Comparison of ENCODE assay signal across 24 cellular contexts in the genomic region with DNA sequence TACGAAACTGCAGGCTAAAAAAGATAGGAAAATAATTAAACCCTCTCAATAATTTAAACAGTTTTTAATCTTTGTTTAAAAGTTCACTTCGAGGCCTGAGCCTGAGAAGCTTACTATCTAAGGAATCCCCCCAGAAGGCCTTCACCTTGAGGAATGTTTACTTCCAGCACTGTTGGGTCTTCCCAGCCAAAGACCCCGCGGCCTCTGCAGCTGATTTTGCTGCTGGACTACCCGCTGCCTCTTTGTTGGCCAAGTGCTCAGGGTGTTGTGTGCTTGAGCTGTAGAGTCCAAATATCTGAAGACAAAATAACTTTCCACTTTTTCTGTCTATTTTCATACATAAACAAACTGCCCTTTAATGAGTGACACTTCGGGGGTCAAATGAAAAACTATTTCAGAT.
A peak's percentile ranks its signal among the peaks of the same experiment; 100 is the strongest.
DNase-seq lines count a peak whose midpoint lies in the region; ATAC-seq, FAIRE-seq and TF ChIP-seq lines count a peak whose summit lies in the region.
"Had no signal": no experiment of that assay in that cellular context is flagged by ENCODE, and none has a peak within 500 bp of the region (broad histone marks: within the 10 kb centered on the region; RNA-seq: fewer than 3 reads in every experiment).

No MANE protein-coding gene starts in this region.

- no peak overlapping the region for H3K4me3 ChIP-seq in coronary artery
- H3K4me3 ChIP-seq: BLaER1 treated with 17β-estradiol and CSF1 and Interleukin-3, amounts not matched to agents 10 nM and 100 nM had no signal

- no peak for FAIRE-seq in RCC 7860 (lab: Jason Lieb, UNC)
- FAIRE-seq: A204.1, D721Med, G401.6, GM12891, GM19239 had no signal

- ATAC-seq in HG03045 (IDR thresholded peaks at IDR 0.05; ENCODE audit: unreplicated experiment) = no peak
- ATAC-seq: CD8-positive, alpha-beta T cell had no signal

- H3K27me3 Mint-ChIP-seq in HFFc6 (ENCODE audit: insufficient read depth) = peaks cover 3% of the 10 kb centered on the region; the same call in 1 of the 2 replicates
- H3K27me3 Mint-ChIP-seq: B cell had no signal

- H3K9me3 Mint-ChIP-seq in HFFc6 = peaks cover 75% of the 10 kb centered on the region
- H3K9me3 Mint-ChIP-seq: CD4-positive, alpha-beta T cell; CD8-positive, alpha-beta T cell had no signal

- H3K4me3 Mint-ChIP-seq in HFFc6 = no peak overlapping the region
- H3K4me3 Mint-ChIP-seq: B cell; CD4-positive, alpha-beta T cell; CD8-positive, alpha-beta T cell had no signal

- H3K4me1 Mint-ChIP-seq in HFFc6 (ENCODE audit: low read depth) = no peaks in the 10 kb centered on the region
- H3K4me1 Mint-ChIP-seq: B cell had no signal

- H3K36me3 Mint-ChIP-seq in HFFc6 (ENCODE audit: low read depth) = no peaks in the 10 kb centered on the region
- H3K36me3 Mint-ChIP-seq: CD8-positive, alpha-beta T cell had no signal

- H3K27ac ChIP-seq in coronary artery = no peak overlapping the region
- H3K27ac ChIP-seq: BLaER1 treated with 17β-estradiol and CSF1 and Interleukin-3, amounts not matched to agents 10 nM and 100 nM; C4-2B had no signal

- no peak overlapping the region for H3K27ac Mint-ChIP-seq in HFFc6
- H3K27ac Mint-ChIP-seq: B cell; CD4-positive, alpha-beta T cell; CD8-positive, alpha-beta T cell had no signal

- peak; percentile 2 for DNase-seq in AG20443 (ENCODE audit: low spot score)
- DNase-seq in coronary artery (ENCODE audit: low spot score) = peak; percentile 52
- peak; percentile 30 for DNase-seq in islet precursor cell
- peak; percentile 65 for DNase-seq in mesenteric fat pad (ENCODE audit: low spot score)
- DNase-seq in HFFc6 = no peak
- DNase-seq in RCC 7860 (ENCODE audit: low spot score) = no peak
- DNase-seq: 8988T; ACHN; AML-193; Caco-2; Calu3; CD4-positive, alpha-beta T cell; CD8-positive, alpha-beta T cell; DMS79 treated with DMSO at 0.1 percent for 48 hours; GF-D8 had no signal

- TF ChIP-seq CTCF in coronary artery (IDR thresholded peaks at IDR 0.05) = no peak
- no peak for TF ChIP-seq CTCF in HFFc6 (IDR thresholded peaks at IDR 0.05)

Comparison
In these comparisons a context has a peak if more than half of its experiments do, and no peak if none do; other contexts are left out.
1. DNase-seq: peak in AG20443 (single experiment), coronary artery (single experiment), islet precursor cell (single experiment) and mesenteric fat pad (single experiment); none in HFFc6 (single experiment) and RCC 7860 (single experiment).